In the genomic region with DNA sequence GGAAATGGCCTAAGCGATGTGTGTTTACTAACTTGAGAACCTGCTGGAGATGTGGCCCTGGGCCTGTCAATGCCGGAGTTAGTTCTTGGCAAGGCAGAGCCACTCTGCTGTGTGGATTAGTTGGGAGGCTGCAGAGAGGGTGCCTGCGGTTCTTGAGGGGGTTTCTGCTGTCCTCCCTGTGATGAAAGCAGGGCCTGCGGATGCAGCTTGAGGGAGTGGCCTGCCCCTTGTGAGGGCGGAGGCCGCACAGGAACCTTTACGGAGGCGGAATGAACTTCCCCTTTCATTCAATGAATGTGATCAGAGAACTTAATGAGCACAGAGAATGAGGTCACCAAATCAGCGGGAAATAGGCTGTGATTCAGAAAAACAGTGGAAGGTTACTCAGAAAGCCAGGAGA, we compare ENCODE assay signal across 8 cellular contexts. TPM values are rescaled to one million over a fixed set of nuclear protein-coding genes. Genes with fewer than 3 reads are reported as not detected.
DNase-seq lines count a peak whose midpoint lies in the region; ATAC-seq and TF ChIP-seq lines count a peak whose summit lies in the region.

No MANE protein-coding gene starts in this region.

- TF ChIP-seq CTCF in type B pancreatic cell (conservative IDR thresholded peaks at IDR 0.05) (no peak), endothelial cell (IDR thresholded peaks at IDR 0.05; ENCODE audit: unreplicated experiment) (no peak)

- H3K36me3 Mint-ChIP-seq in T-helper 2 cell treated with Interferon-gamma antibody and Interleukin-4, amounts not matched to agents 5 μg/mL and 100 μg/mL, for 36 hours (ENCODE audit: low read depth) = no peaks in the 10 kb centered on the region
- H3K36me3 Mint-ChIP-seq in type B pancreatic cell (no peaks in the 10 kb centered on the region), endothelial cell (ENCODE audit: low read depth, unreplicated experiment) (no peaks in the 10 kb centered on the region)

- ATAC-seq in Right ventricle myocardium inferior (peak; percentile 48), Right ventricle myocardium superior (ENCODE audit: poor library complexity) (peak; percentile 51)

- no peak overlapping the region for H3K4me3 Mint-ChIP-seq in T-helper 2 cell treated with Interferon-gamma antibody and Interleukin-4, amounts not matched to agents 5 μg/mL and 100 μg/mL, for 36 hours
- H3K4me3 Mint-ChIP-seq in type B pancreatic cell (no peak overlapping the region), endothelial cell (ENCODE audit: unreplicated experiment) (no peak overlapping the region)

- H3K9me3 Mint-ChIP-seq in T-helper 2 cell treated with Interferon-gamma antibody and Interleukin-4, amounts not matched to agents 5 μg/mL and 100 μg/mL, for 36 hours = no peaks in the 10 kb centered on the region
- no peaks in the 10 kb centered on the region for H3K9me3 Mint-ChIP-seq in type B pancreatic cell
- no peaks in the 10 kb centered on the region for H3K9me3 Mint-ChIP-seq in endothelial cell (ENCODE audit: unreplicated experiment)

- H3K27ac Mint-ChIP-seq in T-helper 2 cell treated with Interferon-gamma antibody and Interleukin-4, amounts not matched to agents 5 μg/mL and 100 μg/mL, for 36 hours = peak overlapping the region; percentile 24
- H3K27ac Mint-ChIP-seq in type B pancreatic cell (no peak overlapping the region), endothelial cell (ENCODE audit: unreplicated experiment) (no peak overlapping the region)

- H3K4me1 Mint-ChIP-seq in T-helper 2 cell treated with Interferon-gamma antibody and Interleukin-4, amounts not matched to agents 5 μg/mL and 100 μg/mL, for 36 hours (ENCODE audit: low read depth) = peaks cover 8% of the 10 kb centered on the region
- peaks cover 13% of the 10 kb centered on the region for H3K4me1 Mint-ChIP-seq in type B pancreatic cell (ENCODE audit: unreplicated experiment)
- H3K4me1 Mint-ChIP-seq in endothelial cell (ENCODE audit: unreplicated experiment) = peaks cover 3% of the 10 kb centered on the region

- no peak for DNase-seq in Right ventricle myocardium inferior (ENCODE audit: missing footprints)
- no peak for DNase-seq in cardiac septum (ENCODE audit: low spot score)
- DNase-seq in T-helper 2 cell treated with Interferon-gamma antibody and Interleukin-4, amounts not matched to agents 5 μg/mL and 100 μg/mL, for 36 hours (ENCODE audit: low spot score) = peak; percentile 73
- DNase-seq in Right ventricle myocardium superior = no peak
- DNase-seq in stimulated activated CD8-positive, alpha-beta memory T cell treated with anti-CD3 and anti-CD28 coated beads, Interleukin-4, amount 100 ng/mL, for 24 hours (ENCODE audit: low read depth) = peak; percentile 31
- DNase-seq in type B pancreatic cell (ENCODE audit: extremely low spot score, unreplicated experiment) = no peak
- DNase-seq in cerebellar cortex (ENCODE audit: low spot score) = no peak
- no peak for DNase-seq in endothelial cell (ENCODE audit: low spot score)

- intact Hi-C loops in Right ventricle myocardium inferior (cut with DNase I) = no loop called here
- intact Hi-C loops in cardiac septum (cut with DNase I) = no loop called here
- intact Hi-C loops in Right ventricle myocardium superior (cut with DNase I) = no loop called here

- H3K27me3 Mint-ChIP-seq in T-helper 2 cell treated with Interferon-gamma antibody and Interleukin-4, amounts not matched to agents 5 μg/mL and 100 μg/mL, for 36 hours (ENCODE audit: low read depth) = peaks cover 3% of the 10 kb centered on the region
- H3K27me3 Mint-ChIP-seq in type B pancreatic cell = peaks cover 20% of the 10 kb centered on the region
- H3K27me3 Mint-ChIP-seq in endothelial cell (ENCODE audit: unreplicated experiment) = peaks cover 4% of the 10 kb centered on the region

RNA-seq across cellular contexts. Expression of gene VWA3B, which starts 47.2 kb away (rescaled TPM):
- 0.38 TPM for total RNA-seq in Right ventricle myocardium inferior
- total RNA-seq in cardiac septum = 0.51 TPM
- total RNA-seq in Right ventricle myocardium superior = 0.32 TPM
- total RNA-seq in type B pancreatic cell (ENCODE audit: low replicate concordance) = 0.38 and 4.1 TPM in 2 replicates
- not detected for total RNA-seq in endothelial cell (ENCODE audit: unreplicated experiment)

Comparison
In these comparisons a context has a peak if more than half of its experiments do, and no peak if none do; other contexts are left out.
1. DNase-seq: peak in T-helper 2 cell treated with Interferon-gamma antibody and Interleukin-4, amounts not matched to agents 5 μg/mL and 100 μg/mL, for 36 hours (single experiment) and stimulated activated CD8-positive, alpha-beta memory T cell treated with anti-CD3 and anti-CD28 coated beads, Interleukin-4, amount 100 ng/mL, for 24 hours (single experiment); none in Right ventricle myocardium inferior (single experiment), cardiac septum (single experiment), Right ventricle myocardium superior (single experiment), type B pancreatic cell (single experiment), cerebellar cortex (single experiment) and endothelial cell (single experiment).